7 cellular contexts compared by ENCODE assay signal in genomic region chr17:47561698-47562405, GRCh38. TPM values are rescaled to one million over a fixed set of nuclear protein-coding genes. Genes with fewer than 3 reads are reported as not detected.
DNase-seq lines count a peak whose midpoint lies in the region; ATAC-seq and TF ChIP-seq lines count a peak whose summit lies in the region.
"Not testable (repeated sequence)": the region's sequence is repeated elsewhere in the genome, so short reads cannot be mapped to it uniquely, and the experiment has no call there.

No MANE protein-coding gene starts in this region.

- H3K4me3 Mint-ChIP-seq in CD4-positive, CD25-positive, alpha-beta regulatory T cell; HFFc6; activated naive CD8-positive, alpha-beta T cell treated with anti-CD3 and anti-CD28 coated beads, Interleukin-2, amount 10 ng/mL, durations not matched to agents 7 days and 5 days; effector memory CD8-positive, alpha-beta T cell; memory B cell; neural crest cell: not testable (repeated sequence)

- not testable (repeated sequence) for H3K27ac ChIP-seq in CD4-positive, CD25-positive, alpha-beta regulatory T cell (ENCODE audit: insufficient read depth, low read length, poor library complexity, severe bottlenecking); WERI-Rb-1

- H3K36me3 ChIP-seq in CD4-positive, CD25-positive, alpha-beta regulatory T cell (ENCODE audit: control insufficient read depth, insufficient read depth, low read length); WERI-Rb-1: not testable (repeated sequence)

- not testable (repeated sequence) for H3K36me3 Mint-ChIP-seq in CD4-positive, CD25-positive, alpha-beta regulatory T cell; HFFc6 (ENCODE audit: low read depth); activated naive CD8-positive, alpha-beta T cell treated with anti-CD3 and anti-CD28 coated beads, Interleukin-2, amount 10 ng/mL, durations not matched to agents 7 days and 5 days; memory B cell; neural crest cell (ENCODE audit: low read depth)
- peaks cover 20% of the 10 kb centered on the region for H3K36me3 Mint-ChIP-seq in effector memory CD8-positive, alpha-beta T cell (ENCODE audit: insufficient read depth)

- H3K9me3 Mint-ChIP-seq in CD4-positive, CD25-positive, alpha-beta regulatory T cell; HFFc6; activated naive CD8-positive, alpha-beta T cell treated with anti-CD3 and anti-CD28 coated beads, Interleukin-2, amount 10 ng/mL, durations not matched to agents 7 days and 5 days; effector memory CD8-positive, alpha-beta T cell; memory B cell; neural crest cell: not testable (repeated sequence)

- H3K4me3 ChIP-seq in CD4-positive, CD25-positive, alpha-beta regulatory T cell (ENCODE audit: low read depth, low read length); WERI-Rb-1 (ENCODE audit: low read depth, low read length): not testable (repeated sequence)

- H3K9me3 ChIP-seq in CD4-positive, CD25-positive, alpha-beta regulatory T cell (ENCODE audit: control insufficient read depth in 2 of 2, low read length in 2 of 2); WERI-Rb-1 (ENCODE audit: severe bottlenecking): not testable (repeated sequence)

- not testable (repeated sequence) for ATAC-seq in CD4-positive, CD25-positive, alpha-beta regulatory T cell (ENCODE audit: low read depth in 2 of 2); activated naive CD8-positive, alpha-beta T cell treated with anti-CD3 and anti-CD28 coated beads, Interleukin-2, amount 10 ng/mL, durations not matched to agents 7 days and 5 days (ENCODE audit: low read depth); effector memory CD8-positive, alpha-beta T cell (replicated peaks); memory B cell (ENCODE audit: low read depth)

- H3K4me1 Mint-ChIP-seq in CD4-positive, CD25-positive, alpha-beta regulatory T cell: peaks cover 0 to 25% (median 14%) of the 10 kb centered on the region in 4 donors
- not testable (repeated sequence) for H3K4me1 Mint-ChIP-seq in HFFc6 (ENCODE audit: low read depth); activated naive CD8-positive, alpha-beta T cell treated with anti-CD3 and anti-CD28 coated beads, Interleukin-2, amount 10 ng/mL, durations not matched to agents 7 days and 5 days; neural crest cell
- peaks cover 13 to 21% of the 10 kb centered on the region in 2 donors for H3K4me1 Mint-ChIP-seq in effector memory CD8-positive, alpha-beta T cell (ENCODE audit: low read depth in 2 of 2)
- H3K4me1 Mint-ChIP-seq in memory B cell: peaks cover 14% of the 10 kb centered on the region

- peak; percentile 16; the same call in 1 of the 2 replicates for TF ChIP-seq CTCF in HFFc6 (IDR thresholded peaks at IDR 0.05)
- TF ChIP-seq CTCF in WERI-Rb-1 (IDR thresholded peaks at IDR 0.05; ENCODE audit: low read depth, low read length); neural crest cell (conservative IDR thresholded peaks at IDR 0.05): not testable (repeated sequence)

- POLR2A ChIA-PET in activated naive CD8-positive, alpha-beta T cell treated with anti-CD3 and anti-CD28 coated beads, Interleukin-2, amount 10 ng/mL, durations not matched to agents 7 days and 5 days (lab: Charles Lee): not testable (repeated sequence)

- peak overlapping the region; percentile 58 to 87 (median 81) for H3K27ac Mint-ChIP-seq in CD4-positive, CD25-positive, alpha-beta regulatory T cell
- H3K27ac Mint-ChIP-seq in HFFc6: not testable (repeated sequence)
- H3K27ac Mint-ChIP-seq in activated naive CD8-positive, alpha-beta T cell treated with anti-CD3 and anti-CD28 coated beads, Interleukin-2, amount 10 ng/mL, durations not matched to agents 7 days and 5 days: peak overlapping the region; percentile 34
- peak overlapping the region; percentile 66 for H3K27ac Mint-ChIP-seq in effector memory CD8-positive, alpha-beta T cell
- H3K27ac Mint-ChIP-seq in memory B cell: peak overlapping the region; percentile 77
- H3K27ac Mint-ChIP-seq in neural crest cell (ENCODE audit: unreplicated experiment): peak overlapping the region; percentile 35

- H3K27me3 ChIP-seq in CD4-positive, CD25-positive, alpha-beta regulatory T cell (ENCODE audit: control insufficient read depth, insufficient read depth, low read length); WERI-Rb-1 (ENCODE audit: insufficient read depth, low read depth, severe bottlenecking): not testable (repeated sequence)

- not testable (repeated sequence) for H3K27me3 Mint-ChIP-seq in CD4-positive, CD25-positive, alpha-beta regulatory T cell; HFFc6 (ENCODE audit: insufficient read depth); activated naive CD8-positive, alpha-beta T cell treated with anti-CD3 and anti-CD28 coated beads, Interleukin-2, amount 10 ng/mL, durations not matched to agents 7 days and 5 days; effector memory CD8-positive, alpha-beta T cell; memory B cell; neural crest cell (ENCODE audit: low read depth)

- not testable (repeated sequence) for H3K4me1 ChIP-seq in CD4-positive, CD25-positive, alpha-beta regulatory T cell (ENCODE audit: control insufficient read depth, insufficient read depth, low read length, poor library complexity, severe bottlenecking)

- DNase-seq in CD4-positive, CD25-positive, alpha-beta regulatory T cell; HFFc6; activated naive CD8-positive, alpha-beta T cell treated with anti-CD3 and anti-CD28 coated beads, Interleukin-2, amount 10 ng/mL, durations not matched to agents 7 days and 5 days; effector memory CD8-positive, alpha-beta T cell; memory B cell (ENCODE audit: low spot score in 2 of 2); neural crest cell (ENCODE audit: low read depth, low spot score): not testable (repeated sequence)
- DNase-seq in WERI-Rb-1: peak; percentile 16

RNA-seq across cellular contexts. Expression of gene NPEPPS, which starts 30.9 kb away (rescaled TPM):
- 118 TPM for total RNA-seq in CD4-positive, CD25-positive, alpha-beta regulatory T cell
- polyA plus RNA-seq in CD4-positive, CD25-positive, alpha-beta regulatory T cell: 10 to 100 TPM; 40.6 to 50.1 (median 41.5) TPM
- 100 to 1,000 TPM in 2 of 6 experiments, 10 to 100 TPM in 4; 88.8 to 101 (median 89.9) TPM for total RNA-seq in HFFc6 (2021; fragmentation: NEBNext Ultra II Directional; extraction: Animal tissue kit (Norgen Biotek cat#: 25700))
- 100 to 1,000 TPM; 101 to 104 TPM for total RNA-seq in activated naive CD8-positive, alpha-beta T cell treated with anti-CD3 and anti-CD28 coated beads, Interleukin-2, amount 10 ng/mL, durations not matched to agents 7 days and 5 days
- total RNA-seq in neural crest cell: 136 and 138 TPM in 2 replicates
